In the genomic region with DNA sequence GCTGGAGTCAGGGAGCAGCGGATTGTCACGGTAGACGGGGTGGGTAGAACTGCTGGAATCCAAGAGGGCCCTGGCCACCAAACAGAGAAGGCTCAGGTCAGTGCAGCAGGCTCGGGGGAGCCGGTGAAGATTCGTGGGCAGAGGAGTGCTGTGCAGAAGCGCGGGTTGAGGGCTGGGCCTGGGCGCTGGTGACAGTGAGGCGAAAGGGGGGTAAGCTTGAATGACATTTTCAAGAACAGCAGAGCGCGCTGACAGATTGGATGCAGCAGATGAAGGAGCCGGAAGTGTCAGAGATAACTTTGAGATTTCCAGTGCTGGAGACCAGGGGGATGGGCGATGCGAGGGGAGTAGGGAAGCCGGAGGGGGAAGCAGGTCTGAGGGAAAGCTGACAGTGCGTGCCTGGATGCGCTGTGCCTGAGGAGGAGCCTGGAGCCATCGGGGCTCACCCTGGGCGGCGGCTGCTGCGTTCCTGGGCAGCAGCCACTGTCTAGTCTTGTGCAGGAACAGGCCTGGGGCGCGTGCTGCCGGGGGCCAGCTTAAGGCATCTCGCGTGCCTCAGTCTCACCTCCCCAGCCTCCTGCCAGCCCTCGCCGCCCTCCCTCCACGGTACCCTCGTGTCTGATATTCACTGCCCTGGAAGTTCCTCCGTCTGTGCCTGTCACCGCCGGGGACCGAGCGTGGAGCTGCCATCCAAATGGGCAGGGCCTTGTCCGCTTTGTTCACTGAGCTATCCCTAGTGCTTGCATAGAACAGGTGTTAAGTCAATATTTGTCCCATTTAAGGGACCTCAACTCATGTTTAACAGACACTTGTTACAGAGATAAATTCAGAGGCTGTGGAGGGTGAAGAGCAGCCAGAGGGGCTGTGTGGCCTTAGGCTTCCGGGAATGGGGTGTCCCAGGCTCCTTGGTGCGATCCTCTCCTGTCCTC, we compare ENCODE assay signal across 1 cellular context.
TF ChIP-seq lines count a peak whose summit lies in the region.

No MANE protein-coding gene starts in this region.

TF ChIP-seq in H1, 55 proteins besides CTCF, POLR2A, EP300 and RAD21:
- TF ChIP-seq, protein P1, sequence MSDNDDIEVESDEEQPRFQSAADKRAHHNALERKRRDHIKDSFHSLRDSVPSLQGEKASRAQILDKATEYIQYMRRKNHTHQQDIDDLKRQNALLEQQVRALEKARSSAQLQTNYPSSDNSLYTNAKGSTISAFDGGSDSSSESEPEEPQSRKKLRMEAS (IDR thresholded peaks at IDR 0.05), result no peak
- TF ChIP-seq SIRT6 (IDR thresholded peaks at IDR 0.05; ENCODE audit: low read length) (no peak), POLR2AphosphoS5 (IDR thresholded peaks at IDR 0.05; ENCODE audit: low read depth, low read length) (no peak), CBX5 (IDR thresholded peaks at IDR 0.05; ENCODE audit: low read depth, low read length) (no peak), KDM1A (IDR thresholded peaks at IDR 0.05; ENCODE audit: borderline replicate concordance, low read length) (no peak), SP4 (IDR thresholded peaks at IDR 0.05; ENCODE audit: low read length) (no peak), SIN3A (conservative IDR thresholded peaks at IDR 0.05 in 1 of 2, IDR thresholded peaks at IDR 0.05 in 1 of 2; ENCODE audit: low read depth in 1 of 2, low read length in 2 of 2) (no peak), HDAC2 (IDR thresholded peaks at IDR 0.05; ENCODE audit: borderline replicate concordance in 1 of 2, low read depth in 2 of 2, low read length in 2 of 2) (no peak), TEAD4 (IDR thresholded peaks at IDR 0.05; ENCODE audit: low read depth, low read length) (no peak), SIX5 (IDR thresholded peaks at IDR 0.05; ENCODE audit: low read depth, low read length) (no peak), PHF8 (conservative IDR thresholded peaks at IDR 0.05; ENCODE audit: low read depth, low read length) (no peak), CREB1 (IDR thresholded peaks at IDR 0.05) (no peak), SP2 (IDR thresholded peaks at IDR 0.05; ENCODE audit: low read length) (no peak), NANOG (IDR thresholded peaks at IDR 0.05; ENCODE audit: insufficient read depth, low read depth, low read length, poor library complexity, severe bottlenecking) (no peak)
- TF ChIP-seq, protein P2, sequence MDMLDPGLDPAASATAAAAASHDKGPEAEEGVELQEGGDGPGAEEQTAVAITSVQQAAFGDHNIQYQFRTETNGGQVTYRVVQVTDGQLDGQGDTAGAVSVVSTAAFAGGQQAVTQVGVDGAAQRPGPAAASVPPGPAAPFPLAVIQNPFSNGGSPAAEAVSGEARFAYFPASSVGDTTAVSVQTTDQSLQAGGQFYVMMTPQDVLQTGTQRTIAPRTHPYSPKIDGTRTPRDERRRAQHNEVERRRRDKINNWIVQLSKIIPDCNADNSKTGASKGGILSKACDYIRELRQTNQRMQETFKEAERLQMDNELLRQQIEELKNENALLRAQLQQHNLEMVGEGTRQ (IDR thresholded peaks at IDR 0.05; ENCODE audit: low read length), result no peak
